Comparison of ENCODE assay signal across 1 cellular context in genomic region chr9:18909140-18910018, GRCh38.
A peak's percentile ranks its signal among the peaks of the same experiment; 100 is the strongest.
TF ChIP-seq lines count a peak whose summit lies in the region.

No MANE protein-coding gene starts in this region.

TF ChIP-seq in K562, 482 proteins besides CTCF, POLR2A, EP300 and RAD21 (continued from another document):
- TF ChIP-seq, protein P1, sequence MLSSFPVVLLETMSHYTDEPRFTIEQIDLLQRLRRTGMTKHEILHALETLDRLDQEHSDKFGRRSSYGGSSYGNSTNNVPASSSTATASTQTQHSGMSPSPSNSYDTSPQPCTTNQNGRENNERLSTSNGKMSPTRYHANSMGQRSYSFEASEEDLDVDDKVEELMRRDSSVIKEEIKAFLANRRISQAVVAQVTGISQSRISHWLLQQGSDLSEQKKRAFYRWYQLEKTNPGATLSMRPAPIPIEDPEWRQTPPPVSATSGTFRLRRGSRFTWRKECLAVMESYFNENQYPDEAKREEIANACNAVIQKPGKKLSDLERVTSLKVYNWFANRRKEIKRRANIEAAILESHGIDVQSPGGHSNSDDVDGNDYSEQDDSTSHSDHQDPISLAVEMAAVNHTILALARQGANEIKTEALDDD (IDR thresholded peaks at IDR 0.05) = peak; percentile 61
- TF ChIP-seq ZKSCAN1 (IDR thresholded peaks at IDR 0.05; ENCODE audit: low read depth, low read length) (no peak), KDM5B (IDR thresholded peaks at IDR 0.05; ENCODE audit: insufficient replicate concordance, low read depth, low read length) (no peak), ZNF324 (CRISPR knock-in tag; IDR thresholded peaks at IDR 0.05) (no peak), ZNF347 (CRISPR knock-in tag; IDR thresholded peaks at IDR 0.05; ENCODE audit: low read depth) (no peak)
- TF ChIP-seq, protein P2, sequence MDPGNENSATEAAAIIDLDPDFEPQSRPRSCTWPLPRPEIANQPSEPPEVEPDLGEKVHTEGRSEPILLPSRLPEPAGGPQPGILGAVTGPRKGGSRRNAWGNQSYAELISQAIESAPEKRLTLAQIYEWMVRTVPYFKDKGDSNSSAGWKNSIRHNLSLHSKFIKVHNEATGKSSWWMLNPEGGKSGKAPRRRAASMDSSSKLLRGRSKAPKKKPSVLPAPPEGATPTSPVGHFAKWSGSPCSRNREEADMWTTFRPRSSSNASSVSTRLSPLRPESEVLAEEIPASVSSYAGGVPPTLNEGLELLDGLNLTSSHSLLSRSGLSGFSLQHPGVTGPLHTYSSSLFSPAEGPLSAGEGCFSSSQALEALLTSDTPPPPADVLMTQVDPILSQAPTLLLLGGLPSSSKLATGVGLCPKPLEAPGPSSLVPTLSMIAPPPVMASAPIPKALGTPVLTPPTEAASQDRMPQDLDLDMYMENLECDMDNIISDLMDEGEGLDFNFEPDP (CRISPR knock-in tag; IDR thresholded peaks at IDR 0.05) = no peak
